In genomic region chr7:67387851-67388250, GRCh38 we compare ENCODE assay signal across 1 cellular context.
TF ChIP-seq lines count a peak whose summit lies in the region.

No MANE protein-coding gene starts in this region.

TF ChIP-seq in GM23338, 12 proteins besides CTCF, POLR2A, EP300 and RAD21 (continued from another document):
- TF ChIP-seq EZH2phosphoT487 (IDR thresholded peaks at IDR 0.05; ENCODE audit: unreplicated experiment): no peak
- no peak for TF ChIP-seq ZNF331 (CRISPR knock-in tag; IDR thresholded peaks at IDR 0.05; ENCODE audit: low read depth)
- TF ChIP-seq CREB1 (CRISPR knock-in tag; IDR thresholded peaks at IDR 0.05; ENCODE audit: low read depth): no peak
- no peak for TF ChIP-seq NANOG (IDR thresholded peaks at IDR 0.05; ENCODE audit: borderline replicate concordance)
